27 cellular contexts compared by ENCODE assay signal in the genomic region with DNA sequence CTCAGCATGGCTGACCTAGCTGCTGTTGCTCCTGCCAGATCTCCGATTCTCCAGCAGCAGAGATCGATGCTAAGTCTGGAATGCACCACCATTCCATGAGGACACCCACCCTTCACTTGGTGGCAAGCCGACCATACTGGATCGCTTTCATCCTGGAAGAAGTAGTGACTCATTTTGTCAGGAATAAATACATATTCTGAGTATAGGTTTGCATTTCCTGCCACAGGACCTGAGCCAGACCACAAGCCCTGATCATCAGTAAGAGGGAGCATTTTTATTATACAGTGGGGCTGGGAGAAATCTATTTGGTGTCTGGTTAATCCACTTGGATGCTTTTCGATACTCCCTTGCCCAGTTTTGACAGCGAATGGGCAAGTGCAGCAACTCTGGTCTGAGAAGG. TPM values are rescaled to one million over a fixed set of nuclear protein-coding genes. Genes with fewer than 3 reads are reported as not detected.
A peak's percentile ranks its signal among the peaks of the same experiment; 100 is the strongest.
DNase-seq lines count a peak whose midpoint lies in the region; ATAC-seq, FAIRE-seq and TF ChIP-seq lines count a peak whose summit lies in the region.
"Had no signal": no experiment of that assay in that cellular context is flagged by ENCODE, and none has a peak within 500 bp of the region (broad histone marks: within the 10 kb centered on the region; RNA-seq: fewer than 3 reads in every experiment).

No MANE protein-coding gene starts in this region.

- no peaks in the 10 kb centered on the region for H3K36me3 Mint-ChIP-seq in activated CD4-positive, alpha-beta memory T cell treated with anti-CD3 and anti-CD28 coated beads, Interleukin-2, amount 10 ng/mL, durations not matched to agents 7 days and 5 days (ENCODE audit: low read depth)
- H3K36me3 Mint-ChIP-seq in activated CD4-positive, alpha-beta memory T cell treated with anti-CD3 and anti-CD28 coated beads for 36 hours, result no peaks in the 10 kb centered on the region
- H3K36me3 Mint-ChIP-seq: type B pancreatic cell had no signal

- H3K27me3 Mint-ChIP-seq in activated CD4-positive, alpha-beta memory T cell treated with anti-CD3 and anti-CD28 coated beads, Interleukin-2, amount 10 ng/mL, durations not matched to agents 7 days and 5 days, result peaks cover 11% of the 10 kb centered on the region
- peaks cover 2% of the 10 kb centered on the region for H3K27me3 Mint-ChIP-seq in activated CD4-positive, alpha-beta memory T cell treated with anti-CD3 and anti-CD28 coated beads for 36 hours

- no peak overlapping the region for H3K4me3 Mint-ChIP-seq in activated CD4-positive, alpha-beta memory T cell treated with anti-CD3 and anti-CD28 coated beads, Interleukin-2, amount 10 ng/mL, durations not matched to agents 7 days and 5 days
- H3K4me3 Mint-ChIP-seq in activated CD4-positive, alpha-beta memory T cell treated with anti-CD3 and anti-CD28 coated beads for 36 hours, result no peak overlapping the region
- H3K4me3 Mint-ChIP-seq: activated T-cell treated with anti-CD3 and anti-CD28 coated beads, Interleukin-2, amount 50 U/mL, for 4 hours; type B pancreatic cell had no signal

- H3K27ac Mint-ChIP-seq in activated CD4-positive, alpha-beta memory T cell treated with anti-CD3 and anti-CD28 coated beads, Interleukin-2, amount 10 ng/mL, durations not matched to agents 7 days and 5 days, result peak overlapping the region; percentile 36
- H3K27ac Mint-ChIP-seq in activated CD4-positive, alpha-beta memory T cell treated with anti-CD3 and anti-CD28 coated beads for 36 hours, result no peak overlapping the region
- H3K27ac Mint-ChIP-seq: type B pancreatic cell had no signal

- DNase-seq in activated CD4-positive, alpha-beta memory T cell treated with anti-CD3 and anti-CD28 coated beads, Interleukin-2, amount 10 ng/mL, durations not matched to agents 7 days and 5 days, result no peak
- no peak for DNase-seq in activated CD4-positive, alpha-beta memory T cell treated with anti-CD3 and anti-CD28 coated beads for 36 hours
- DNase-seq in RPMI7951 (ENCODE audit: low read depth) (peak; percentile 82), cardiac fibroblast (ENCODE audit: low read depth in 2 of 2) (peak; percentile 12 to 41), urothelium cell line (ENCODE audit: low spot score) (peak; percentile 55), NCI-H2107 treated with DMSO at 0.1 percent for 48 hours (lab: John Stamatoyannopoulos, UW; ENCODE audit: unreplicated experiment) (no peak), NCI-H2196 treated with DMSO at 0.1 percent for 48 hours (lab: John Stamatoyannopoulos, UW; ENCODE audit: unreplicated experiment) (no peak)
- DNase-seq: 8988T; activated CD4-positive, CD25-positive, alpha-beta regulatory T cell treated with anti-CD3 and anti-CD28 coated beads, Interleukin-2, amount 50 U/mL, for 72 hours; activated CD8-positive, alpha-beta memory T cell treated with anti-CD3 and anti-CD28 coated beads for 24 hours; activated naive CD4-positive, alpha-beta T cell treated with Interleukin-2 at 50 U/mL for 16 hours; activated T-cell treated with anti-CD3 and anti-CD28 coated beads, Interleukin-2, amount 50 U/mL, for 4 hours; BE2C; Caco-2; DMS79; dorsolateral prefrontal cortex; HCEC 1CT; mesenchymal stem cell; NCI-H1105 treated with DMSO at 0.1 percent for 48 hours; NCI-H2081; OCI-M1; Right ventricle myocardium superior; stimulated activated CD4-positive, alpha-beta T cell treated with anti-CD3 and anti-CD28 coated beads, Interleukin-1b, Interleukin-23, amount 100 ng/mL, for 48 hours had no signal

- no peak for TF ChIP-seq CTCF in cardiac fibroblast (IDR thresholded peaks at IDR 0.05; ENCODE audit: low read depth, low read length)

- ATAC-seq in GM21423 (IDR thresholded peaks at IDR 0.05; ENCODE audit: unreplicated experiment), result no peak
- ATAC-seq: activated T-cell treated with anti-CD3 and anti-CD28 coated beads, Interleukin-2, amount 50 U/mL, for 4 hours had no signal

- no peak for FAIRE-seq in urothelium cell line (lab: Jason Lieb, UNC)
- FAIRE-seq: GM12892 had no signal

- H3K4me3 ChIP-seq in cardiac fibroblast (replicated peaks in 1 of 2; ENCODE audit: low read depth in 2 of 2, low read length in 2 of 2), result no peak overlapping the region
- H3K4me3 ChIP-seq: dorsolateral prefrontal cortex, skin epidermis had no signal

- CTCF ChIA-PET in activated CD4-positive, alpha-beta memory T cell treated with anti-CD3 and anti-CD28 coated beads, Interleukin-2, amount 10 ng/mL, durations not matched to agents 7 days and 5 days (lab: Charles Lee), result interaction anchor here (0.6 to 2.6 kb wide), 4 partner anchors 8 to 34 kb away, joined by 3 to 13 read pairs (median 5); a partner anchor contains a TSS
- CTCF ChIA-PET in activated CD4-positive, alpha-beta memory T cell treated with anti-CD3 and anti-CD28 coated beads for 36 hours (lab: Charles Lee), result interaction anchor here (0.7 to 2.5 kb wide), 4 partner anchors 8 to 355 kb away, joined by 3 to 16 read pairs (median 8); a partner anchor contains a TSS

- H3K4me1 Mint-ChIP-seq in activated CD4-positive, alpha-beta memory T cell treated with anti-CD3 and anti-CD28 coated beads, Interleukin-2, amount 10 ng/mL, durations not matched to agents 7 days and 5 days, result peaks cover 22% of the 10 kb centered on the region
- peaks cover 11% of the 10 kb centered on the region for H3K4me1 Mint-ChIP-seq in activated CD4-positive, alpha-beta memory T cell treated with anti-CD3 and anti-CD28 coated beads for 36 hours (ENCODE audit: low read depth)

- no peaks in the 10 kb centered on the region for H3K9me3 Mint-ChIP-seq in activated CD4-positive, alpha-beta memory T cell treated with anti-CD3 and anti-CD28 coated beads, Interleukin-2, amount 10 ng/mL, durations not matched to agents 7 days and 5 days
- no peaks in the 10 kb centered on the region for H3K9me3 Mint-ChIP-seq in activated CD4-positive, alpha-beta memory T cell treated with anti-CD3 and anti-CD28 coated beads for 36 hours
- H3K9me3 Mint-ChIP-seq: activated T-cell treated with anti-CD3 and anti-CD28 coated beads, Interleukin-2, amount 50 U/mL, for 4 hours; type B pancreatic cell had no signal

- POLR2A ChIA-PET in activated CD4-positive, alpha-beta memory T cell treated with anti-CD3 and anti-CD28 coated beads, Interleukin-2, amount 10 ng/mL, durations not matched to agents 7 days and 5 days (lab: Charles Lee), result interaction anchor here (0.7 to 2.4 kb wide), 5 partner anchors 9 to 386 kb away, joined by 4 to 13 read pairs (median 8); a partner anchor contains a TSS
- POLR2A ChIA-PET in activated CD4-positive, alpha-beta memory T cell treated with anti-CD3 and anti-CD28 coated beads for 36 hours (lab: Charles Lee), result no interaction called here

- intact Hi-C loops in activated CD4-positive, alpha-beta memory T cell treated with anti-CD3 and anti-CD28 coated beads for 36 hours (cut with micrococcal nuclease), result no loop called here

RNA-seq across cellular contexts. Expression of a gene that starts 10.9 kb away (rescaled TPM):
- total RNA-seq in activated CD4-positive, alpha-beta memory T cell treated with anti-CD3 and anti-CD28 coated beads, Interleukin-2, amount 10 ng/mL, durations not matched to agents 7 days and 5 days, result 10 to 100 TPM; 10.9 to 11.6 TPM
- total RNA-seq in activated CD4-positive, alpha-beta memory T cell treated with anti-CD3 and anti-CD28 coated beads for 36 hours, result 10 to 100 TPM; 10.2 to 11.8 TPM
- total RNA-seq in RPMI7951 (2014; rRNA removed; shearing (Covaris generic)), result 62.4 and 95.0 TPM in 2 replicates

Comparison
In these comparisons a context has a peak if more than half of its experiments do, and no peak if none do; other contexts are left out.
1. DNase-seq: peak in RPMI7951 (single experiment), cardiac fibroblast (2 of 2) and urothelium cell line (single experiment); none in activated CD4-positive, alpha-beta memory T cell treated with anti-CD3 and anti-CD28 coated beads, Interleukin-2, amount 10 ng/mL, durations not matched to agents 7 days and 5 days (single experiment), activated CD4-positive, alpha-beta memory T cell treated with anti-CD3 and anti-CD28 coated beads for 36 hours (single experiment), NCI-H2107 treated with DMSO at 0.1 percent for 48 hours (single experiment) and NCI-H2196 treated with DMSO at 0.1 percent for 48 hours (single experiment).